ENCODE assay signal across 20 cellular contexts in genomic region chr3:162956711-162957110, GRCh38.
"Had no signal": no experiment of that assay in that cellular context is flagged by ENCODE, and none has a peak within 500 bp of the region (broad histone marks: within the 10 kb centered on the region; RNA-seq: fewer than 3 reads in every experiment).

No MANE protein-coding gene starts in this region.

- H3K9me3 ChIP-seq: MG63, SJSA1 had no signal

- H3K36me3 ChIP-seq: MG63, SJSA1 had no signal

- H3K4me1 ChIP-seq: SJSA1 had no signal

- H3K27ac ChIP-seq: SJSA1, SK-N-MC had no signal

- H3K27me3 ChIP-seq: MG63, SJSA1 had no signal

- DNase-seq: Karpas-422, KG1, MG63, NCI-H1092 treated with DMSO at 0.1 percent for 48 hours, NCI-H1436, NCI-H187, NCI-H2029, NCI-H2081 treated with DMSO at 0.1 percent for 48 hours, NCI-H2171, NCI-H226, NCI-H446, NCI-H510A, NCI-H524 treated with DMSO at 0.1 percent for 48 hours, NCI-H69, NCI-H774, Right ventricle myocardium superior, RPMI8226, SIG-M5 had no signal

- H3K4me3 ChIP-seq: MG63, SJSA1, SK-N-MC had no signal
